18 cellular contexts compared by ENCODE assay signal in the genomic region with DNA sequence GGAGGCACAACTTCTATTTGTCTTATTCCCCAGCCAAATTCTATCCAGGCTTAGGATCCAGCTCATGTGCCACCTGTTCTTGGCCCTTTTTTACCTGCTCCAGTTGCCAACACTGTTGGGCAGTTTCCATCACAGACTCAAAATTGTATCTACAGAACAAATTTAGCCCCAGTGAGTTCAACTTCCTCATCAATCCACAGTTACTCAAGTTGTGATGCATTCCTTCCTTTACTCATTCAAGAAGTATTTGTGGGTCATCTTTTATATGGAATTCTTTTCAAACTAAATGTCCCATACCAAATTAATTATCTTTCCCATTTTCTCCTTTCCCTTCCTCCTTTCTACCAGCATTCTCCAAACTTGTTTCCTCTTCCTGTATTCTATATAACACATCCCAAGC.
"Had no signal": no experiment of that assay in that cellular context is flagged by ENCODE, and none has a peak within 500 bp of the region (broad histone marks: within the 10 kb centered on the region; RNA-seq: fewer than 3 reads in every experiment).

No MANE protein-coding gene starts in this region.

- H3K27me3 ChIP-seq: colonic mucosa, foreskin keratinocyte, right lobe of liver had no signal

- H3K27ac ChIP-seq: colonic mucosa, foreskin keratinocyte, lower lobe of right lung, psoas muscle, right lobe of liver, spleen, WERI-Rb-1 had no signal

- DNase-seq: activated CD4-positive, alpha-beta memory T cell treated with anti-CD3 and anti-CD28 coated beads for 36 hours; activated CD4-positive, alpha-beta T cell treated with anti-CD3 and anti-CD28 coated beads for 36 hours; activated CD8-positive, alpha-beta memory T cell treated with anti-CD3 and anti-CD28 coated beads, Interleukin-2, amount 10 ng/mL, durations not matched to agents 7 days and 5 days; activated naive CD4-positive, alpha-beta T cell treated with anti-CD3 and anti-CD28 coated beads, Interleukin-2, amount 10 ng/mL, durations not matched to agents 7 days and 5 days; activated T-cell treated with anti-CD3 and anti-CD28 coated beads, Interleukin-2, amount 50 U/mL, for 1 hour; central memory CD4-positive, alpha-beta T cell; colonic mucosa; head of caudate nucleus; immature natural killer cell; left cardiac atrium; lower lobe of right lung; nephron progenitor cell; psoas muscle; right lobe of liver; spleen; WERI-Rb-1 had no signal

- H3K9me3 ChIP-seq: colonic mucosa, lower lobe of right lung, psoas muscle, right lobe of liver, spleen had no signal

- H3K4me1 ChIP-seq: colonic mucosa, foreskin keratinocyte, lower lobe of right lung, psoas muscle, right lobe of liver, spleen had no signal

- H3K4me3 ChIP-seq: colonic mucosa, lower lobe of right lung, psoas muscle, right lobe of liver, spleen had no signal

- FAIRE-seq: endometrium had no signal

- H3K36me3 ChIP-seq: colonic mucosa, lower lobe of right lung, right lobe of liver, spleen, WERI-Rb-1 had no signal
